Comparison of ENCODE assay signal across 1 cellular context in genomic region chr16:29862884-29863668, GRCh38.
A peak's percentile ranks its signal among the peaks of the same experiment; 100 is the strongest.
TF ChIP-seq lines count a peak whose summit lies in the region.

TSS of gene CDIPT (minus strand) at chr16:29863226. CDS start at chr16:29862857, 369 bp downstream.

TF ChIP-seq in HEK293, 187 proteins besides CTCF, POLR2A, EP300 and RAD21 (continued from another document and continues in another):
- TF ChIP-seq, protein P1, sequence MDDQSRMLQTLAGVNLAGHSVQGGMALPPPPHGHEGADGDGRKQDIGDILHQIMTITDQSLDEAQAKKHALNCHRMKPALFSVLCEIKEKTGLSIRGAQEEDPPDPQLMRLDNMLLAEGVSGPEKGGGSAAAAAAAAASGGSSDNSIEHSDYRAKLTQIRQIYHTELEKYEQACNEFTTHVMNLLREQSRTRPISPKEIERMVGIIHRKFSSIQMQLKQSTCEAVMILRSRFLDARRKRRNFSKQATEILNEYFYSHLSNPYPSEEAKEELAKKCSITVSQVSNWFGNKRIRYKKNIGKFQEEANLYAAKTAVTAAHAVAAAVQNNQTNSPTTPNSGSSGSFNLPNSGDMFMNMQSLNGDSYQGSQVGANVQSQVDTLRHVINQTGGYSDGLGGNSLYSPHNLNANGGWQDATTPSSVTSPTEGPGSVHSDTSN (CRISPR knock-in tag; IDR thresholded peaks at IDR 0.05) = 0 out of 2 replicates have a peak, but pooled peaks have one; percentile 2
- TF ChIP-seq, protein P2, sequence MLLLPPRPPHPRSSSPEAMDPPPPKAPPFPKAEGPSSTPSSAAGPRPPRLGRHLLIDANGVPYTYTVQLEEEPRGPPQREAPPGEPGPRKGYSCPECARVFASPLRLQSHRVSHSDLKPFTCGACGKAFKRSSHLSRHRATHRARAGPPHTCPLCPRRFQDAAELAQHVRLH (tag by site-specific recombination; IDR thresholded peaks at IDR 0.05) = peak; percentile 78; the same call in 1 of the 2 replicates
- TF ChIP-seq BCL11A (tag by site-specific recombination; IDR thresholded peaks at IDR 0.05; ENCODE audit: low read depth) (no peak), ZNF423 (tag by site-specific recombination; IDR thresholded peaks at IDR 0.05) (no peak), ZNF561 (tag by site-specific recombination; IDR thresholded peaks at IDR 0.05; ENCODE audit: borderline replicate concordance) (no peak; the same call in none of the 2 replicates), ZBTB20 (tag by site-specific recombination; IDR thresholded peaks at IDR 0.05) (peak; percentile 47), ZNF274 (IDR thresholded peaks at IDR 0.05; ENCODE audit: low read length) (no peak), ZNF274 (tag by site-specific recombination; IDR thresholded peaks at IDR 0.05; ENCODE audit: borderline replicate concordance) (no peak), ZNF510 (tag by site-specific recombination; IDR thresholded peaks at IDR 0.05; ENCODE audit: insufficient replicate concordance) (no peak), ZNF2 (tag by site-specific recombination; IDR thresholded peaks at IDR 0.05) (peak; percentile 64; the same call in 1 of the 2 replicates), TSHZ1 (tag by site-specific recombination; IDR thresholded peaks at IDR 0.05; ENCODE audit: borderline replicate concordance) (peak; percentile 23; the same call in 1 of the 2 replicates), GLIS2 (tag by site-specific recombination; IDR thresholded peaks at IDR 0.05) (no peak), ZNF777 (tag by site-specific recombination; IDR thresholded peaks at IDR 0.05; ENCODE audit: borderline replicate concordance) (peak; percentile 95), ZNF571 (tag by site-specific recombination; IDR thresholded peaks at IDR 0.05) (no peak), MYNN (tag by site-specific recombination; IDR thresholded peaks at IDR 0.05; ENCODE audit: borderline replicate concordance) (no peak), BCL11B (tag by site-specific recombination; IDR thresholded peaks at IDR 0.05; ENCODE audit: low read depth) (no peak), ZNF837 (tag by site-specific recombination; IDR thresholded peaks at IDR 0.05) (no peak), ZNF621 (tag by site-specific recombination; IDR thresholded peaks at IDR 0.05) (no peak), ZNF660 (tag by site-specific recombination; IDR thresholded peaks at IDR 0.05) (peak; percentile 93), RBAK (tag by site-specific recombination; IDR thresholded peaks at IDR 0.05) (no peak), ZBTB17 (tag by site-specific recombination; IDR thresholded peaks at IDR 0.05) (peak; percentile 93), ZNF19 (tag by site-specific recombination; IDR thresholded peaks at IDR 0.05; ENCODE audit: low read depth) (no peak), ZNF398 (tag by site-specific recombination; IDR thresholded peaks at IDR 0.05) (peak; percentile 53; the same call in 1 of the 2 replicates), ZEB2 (tag by site-specific recombination; IDR thresholded peaks at IDR 0.05) (peak; percentile 81; the same call in 1 of the 2 replicates), PRDM4 (tag by site-specific recombination; IDR thresholded peaks at IDR 0.05) (no peak; the same call in 1 of the 2 replicates), HOXA7 (CRISPR knock-in tag; IDR thresholded peaks at IDR 0.05; ENCODE audit: borderline replicate concordance) (no peak), IKZF3 (tag by site-specific recombination; IDR thresholded peaks at IDR 0.05) (peak; percentile 88), ZNF501 (tag by site-specific recombination; IDR thresholded peaks at IDR 0.05) (peak; percentile 77), ZBTB1 (tag by site-specific recombination; IDR thresholded peaks at IDR 0.05) (0 out of 2 replicates have a peak, but pooled peaks have one; percentile 35), ZNF354C (tag by site-specific recombination; IDR thresholded peaks at IDR 0.05; ENCODE audit: borderline replicate concordance, low read depth) (no peak), ZNF174 (tag by site-specific recombination; IDR thresholded peaks at IDR 0.05) (peak; percentile 80; the same call in 1 of the 2 replicates), SCRT2 (tag by site-specific recombination; IDR thresholded peaks at IDR 0.05) (peak; percentile 52), ZNF24 (tag by site-specific recombination; IDR thresholded peaks at IDR 0.05) (peak; percentile 95), ZNF48 (tag by site-specific recombination; IDR thresholded peaks at IDR 0.05) (no peak), TRIM28 (IDR thresholded peaks at IDR 0.05; ENCODE audit: borderline replicate concordance, low read length) (peak; percentile 48; the same call in 1 of the 2 replicates), ZNF366 (tag by site-specific recombination; conservative IDR thresholded peaks at IDR 0.05) (peak; percentile 69), ZNF426 (tag by site-specific recombination; IDR thresholded peaks at IDR 0.05) (no peak), ZNF280C (tag by site-specific recombination; IDR thresholded peaks at IDR 0.05) (no peak), ZNF18 (tag by site-specific recombination; IDR thresholded peaks at IDR 0.05) (no peak; the same call in 1 of the 2 replicates), ZNF449 (tag by site-specific recombination; IDR thresholded peaks at IDR 0.05) (0 out of 2 replicates have a peak, but pooled peaks have one; percentile 7), ZNF677 (tag by site-specific recombination; IDR thresholded peaks at IDR 0.05) (no peak), ZNF211 (tag by site-specific recombination; IDR thresholded peaks at IDR 0.05; ENCODE audit: low read depth) (no peak), ZSCAN23 (tag by site-specific recombination; IDR thresholded peaks at IDR 0.05) (peak; percentile 83), ZNF146 (tag by site-specific recombination; IDR thresholded peaks at IDR 0.05) (peak; percentile 7; the same call in 1 of the 2 replicates), ZNF37A (tag by site-specific recombination; IDR thresholded peaks at IDR 0.05) (no peak)
- TF ChIP-seq, protein P3, sequence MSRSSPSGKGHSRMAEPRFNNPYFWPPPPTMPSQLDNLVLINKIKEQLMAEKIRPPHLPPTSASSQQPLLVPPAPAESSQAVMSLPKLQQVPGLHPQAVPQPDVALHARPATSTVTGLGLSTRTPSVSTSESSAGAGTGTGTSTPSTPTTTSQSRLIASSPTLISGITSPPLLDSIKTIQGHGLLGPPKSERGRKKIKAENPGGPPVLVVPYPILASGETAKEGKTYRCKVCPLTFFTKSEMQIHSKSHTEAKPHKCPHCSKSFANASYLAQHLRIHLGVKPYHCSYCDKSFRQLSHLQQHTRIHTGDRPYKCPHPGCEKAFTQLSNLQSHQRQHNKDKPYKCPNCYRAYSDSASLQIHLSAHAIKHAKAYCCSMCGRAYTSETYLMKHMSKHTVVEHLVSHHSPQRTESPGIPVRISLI (tag by site-specific recombination; IDR thresholded peaks at IDR 0.05) = peak; percentile 87
- TF ChIP-seq, protein P4, sequence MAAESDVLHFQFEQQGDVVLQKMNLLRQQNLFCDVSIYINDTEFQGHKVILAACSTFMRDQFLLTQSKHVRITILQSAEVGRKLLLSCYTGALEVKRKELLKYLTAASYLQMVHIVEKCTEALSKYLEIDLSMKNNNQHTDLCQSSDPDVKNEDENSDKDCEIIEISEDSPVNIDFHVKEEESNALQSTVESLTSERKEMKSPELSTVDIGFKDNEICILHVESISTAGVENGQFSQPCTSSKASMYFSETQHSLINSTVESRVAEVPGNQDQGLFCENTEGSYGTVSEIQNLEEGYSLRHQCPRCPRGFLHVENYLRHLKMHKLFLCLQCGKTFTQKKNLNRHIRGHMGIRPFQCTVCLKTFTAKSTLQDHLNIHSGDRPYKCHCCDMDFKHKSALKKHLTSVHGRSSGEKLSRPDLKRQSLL (tag by site-specific recombination; IDR thresholded peaks at IDR 0.05) = no peak; the same call in 1 of the 2 replicates
